8 cellular contexts compared by ENCODE assay signal in genomic region chr22:31496007-31496734, GRCh38. TPM values are rescaled to one million over a fixed set of nuclear protein-coding genes. Genes with fewer than 3 reads are reported as not detected.
DNase-seq lines count a peak whose midpoint lies in the region; ATAC-seq and TF ChIP-seq lines count a peak whose summit lies in the region.

SFI1 (plus strand) TSS chr22:31496536; CDS start chr22:31508285, 11,749 bp downstream.

- ATAC-seq in omental fat pad (ENCODE audit: low FRiP score): peak; percentile 95

- H3K27me3 ChIP-seq in SK-N-SH (ENCODE audit: insufficient read depth) (no peaks in the 10 kb centered on the region), testis (no peaks in the 10 kb centered on the region)

- H3K36me3 Mint-ChIP-seq in HFFc6 (ENCODE audit: low read depth): peaks cover 7% of the 10 kb centered on the region
- peaks cover 2% of the 10 kb centered on the region for H3K36me3 Mint-ChIP-seq in activated naive CD4-positive, alpha-beta T cell treated with anti-CD3 and anti-CD28 coated beads, Interleukin-2, amount 50 U/mL, for 24 hours

- peak within 1 kb of the TSS; percentile 69 to 87 for H3K27ac ChIP-seq in SK-N-SH (ENCODE audit: low read depth in 2 of 2, low read length in 1 of 2)
- H3K27ac ChIP-seq in testis: peak within 1 kb of the TSS; percentile 4 to 83

- no peaks in the 10 kb centered on the region for H4K20me1 ChIP-seq in SK-N-SH (ENCODE audit: insufficient read depth)

- peak within 1 kb of the TSS; percentile 93 for H2AFZ ChIP-seq in SK-N-SH (ENCODE audit: low read depth)

- POLR2A ChIA-PET in SK-N-SH (lab: Yijun Ruan, JAX): no interaction called here

- peaks cover 45% of the 10 kb centered on the region for H3K79me2 ChIP-seq in SK-N-SH (ENCODE audit: insufficient read depth)

- intact Hi-C loops in testis (cut with DNase I; ENCODE audit: low total_unique reads): no loop called here

- TF ChIP-seq POLR2A in testis (IDR thresholded peaks at IDR 0.05): no peak

- no peak; a peak in 1 of 4 replicates for TF ChIP-seq EP300 in SK-N-SH (IDR thresholded peaks at IDR 0.05; ENCODE audit: borderline replicate concordance in 1 of 2, low read depth in 1 of 2, low read length in 1 of 2)

- WGBS in SK-N-SH (ENCODE audit: low lambda C conversion rate): under 1% methylated on average over 19 of the region's 70 CpGs
- 0 to 1% methylated on average over 6 to 70 of the region's 70 CpGs for WGBS in testis, 2 donors

- H3K27ac Mint-ChIP-seq in HFFc6: peak within 1 kb of the TSS; percentile 92
- H3K27ac Mint-ChIP-seq in activated naive CD4-positive, alpha-beta T cell treated with anti-CD3 and anti-CD28 coated beads, Interleukin-2, amount 50 U/mL, for 24 hours: peak within 1 kb of the TSS; percentile 73

- H3K4me1 ChIP-seq in SK-N-SH (ENCODE audit: control insufficient read depth in 1 of 2, insufficient read depth in 2 of 2, low read depth in 1 of 2, low read length in 1 of 2) (no peaks in the 10 kb centered on the region; a peak in 1 of 4 replicates), testis (peaks cover 14% of the 10 kb centered on the region)

- CTCF ChIA-PET in SK-N-SH (lab: Yijun Ruan, JAX): no interaction called here

- peak within 1 kb of the TSS; percentile 81 for H3K9ac ChIP-seq in SK-N-SH

- TF ChIP-seq RAD21 in SK-N-SH (IDR thresholded peaks at IDR 0.05; ENCODE audit: low read length): peak; percentile 7; the same call in 1 of the 2 replicates

- peaks cover 20% of the 10 kb centered on the region for H3K4me1 Mint-ChIP-seq in HFFc6 (ENCODE audit: low read depth)
- peaks cover 47% of the 10 kb centered on the region for H3K4me1 Mint-ChIP-seq in activated naive CD4-positive, alpha-beta T cell treated with anti-CD3 and anti-CD28 coated beads, Interleukin-2, amount 50 U/mL, for 24 hours

- H3K4me3 Mint-ChIP-seq in HFFc6: peak within 1 kb of the TSS; percentile 95
- H3K4me3 Mint-ChIP-seq in activated naive CD4-positive, alpha-beta T cell treated with anti-CD3 and anti-CD28 coated beads, Interleukin-2, amount 50 U/mL, for 24 hours: peak within 1 kb of the TSS; percentile 95

- peak within 1 kb of the TSS; percentile 85 for H3K4me3 ChIP-seq in GM08714 (ENCODE audit: low read length)
- H3K4me3 ChIP-seq in SK-N-SH (ENCODE audit: low read depth in 2 of 2, low read length in 1 of 2): peak within 1 kb of the TSS; percentile 70 to 77
- peak within 1 kb of the TSS; percentile 75 to 79 for H3K4me3 ChIP-seq in testis

- peaks cover 0 to 6% of the 10 kb centered on the region in 2 experiments for H3K36me3 ChIP-seq in SK-N-SH (replicated peaks in 1 of 2; ENCODE audit: control insufficient read depth in 1 of 2, insufficient read depth in 2 of 2, low read length in 1 of 2)
- no peaks in the 10 kb centered on the region for H3K36me3 ChIP-seq in testis (ENCODE audit: low read depth, missing control alignments)

- H3K9me3 ChIP-seq in SK-N-SH (no peaks in the 10 kb centered on the region), testis (no peaks in the 10 kb centered on the region)

- no peaks in the 10 kb centered on the region for H3K27me3 Mint-ChIP-seq in HFFc6 (ENCODE audit: insufficient read depth)
- H3K27me3 Mint-ChIP-seq in activated naive CD4-positive, alpha-beta T cell treated with anti-CD3 and anti-CD28 coated beads, Interleukin-2, amount 50 U/mL, for 24 hours: no peaks in the 10 kb centered on the region

- TF ChIP-seq CTCF in HFFc6 (IDR thresholded peaks at IDR 0.05): peak; percentile 71
- peak; percentile 36 for TF ChIP-seq CTCF in SK-N-SH (IDR thresholded peaks at IDR 0.05)
- TF ChIP-seq CTCF in omental fat pad (IDR thresholded peaks at IDR 0.05): no peak
- no peak for TF ChIP-seq CTCF in testis (IDR thresholded peaks at IDR 0.05)

- peak within 1 kb of the TSS; percentile 80 for H3K4me2 ChIP-seq in SK-N-SH

- peaks cover 5% of the 10 kb centered on the region; the same call in 1 of the 2 replicates for H3K9me3 Mint-ChIP-seq in HFFc6
- H3K9me3 Mint-ChIP-seq in activated naive CD4-positive, alpha-beta T cell treated with anti-CD3 and anti-CD28 coated beads, Interleukin-2, amount 50 U/mL, for 24 hours: no peaks in the 10 kb centered on the region

- DNase-seq in HFFc6 (peak; percentile 84), NAMALWA (ENCODE audit: low spot score) (peak; percentile 97), SK-N-SH (peak; percentile 97), glomerular endothelial cell (ENCODE audit: extremely low read depth, low read depth, low spot score) (no peak), omental fat pad (ENCODE audit: low spot score) (peak; percentile 68), testis (peak; percentile 95)

- H3F3A ChIP-seq in SK-N-SH (replicated peaks; ENCODE audit: insufficient read depth): peaks cover 16% of the 10 kb centered on the region

- H3K9me2 ChIP-seq in SK-N-SH: no peaks in the 10 kb centered on the region

TF ChIP-seq in SK-N-SH, 30 proteins besides CTCF, POLR2A, EP300 and RAD21 (continues in another document):
- TF ChIP-seq MAX (IDR thresholded peaks at IDR 0.05; ENCODE audit: low read depth) (peak; percentile 86), ELF1 (IDR thresholded peaks at IDR 0.05) (peak; percentile 77), MEF2A (IDR thresholded peaks at IDR 0.05; ENCODE audit: borderline replicate concordance, low read depth) (no peak), SMC3 (IDR thresholded peaks at IDR 0.05; ENCODE audit: low read depth, low read length) (no peak), USF2 (IDR thresholded peaks at IDR 0.05; ENCODE audit: borderline replicate concordance, low read depth, low read length) (no peak), ZBTB33 (IDR thresholded peaks at IDR 0.05; ENCODE audit: borderline replicate concordance, low read depth) (peak; percentile 75; the same call in 1 of the 2 replicates), FOSL2 (IDR thresholded peaks at IDR 0.05; ENCODE audit: borderline replicate concordance, low read depth) (no peak), NFIC (IDR thresholded peaks at IDR 0.05; ENCODE audit: borderline replicate concordance) (no peak), SIN3A (IDR thresholded peaks at IDR 0.05; ENCODE audit: borderline replicate concordance, low read depth, low read length) (0 out of 2 replicates have a peak, but pooled peaks have one; percentile 82), TEAD4 (IDR thresholded peaks at IDR 0.05; ENCODE audit: borderline replicate concordance, insufficient read depth) (no peak), PBX3 (IDR thresholded peaks at IDR 0.05) (peak; percentile 46; the same call in 1 of the 2 replicates), POLR2AphosphoS5 (IDR thresholded peaks at IDR 0.05; ENCODE audit: low read depth, low read length) (peak; percentile 90), GATA2 (CRISPR knock-in tag; IDR thresholded peaks at IDR 0.05) (no peak)

RNA-seq across cellular contexts. Expression of gene SFI1, which starts in this region (rescaled TPM):
- 10 to 100 TPM in 5 of 6 experiments, 1 to 10 TPM in 1; 8.3 to 12.1 (median 11.3) TPM for total RNA-seq in HFFc6 (2021; fragmentation: NEBNext Ultra II Directional; extraction: Animal tissue kit (Norgen Biotek cat#: 25700))
- 20.6 and 24.7 TPM in 2 replicates for polyA plus RNA-seq in SK-N-SH (2012; rRNA removed)
- polyA plus RNA-seq in SK-N-SH (2012; cell fraction: cytosol; rRNA removed): 4.8 and 7.1 TPM in 2 replicates
- polyA plus RNA-seq in SK-N-SH (2012; cell fraction: nucleus; rRNA removed): 178 and 208 TPM in 2 replicates
- 16.5 and 19.8 TPM in 2 replicates for total RNA-seq in glomerular endothelial cell
- 10 to 100 TPM in 3 of 4 donors, 1 to 10 TPM in 1; 8.8 to 19.9 (median 18.8) TPM for total RNA-seq in omental fat pad
- total RNA-seq in testis: 100 to 1,000 TPM; 129 to 141 TPM
- 48.8 TPM for polyA plus RNA-seq in testis (ENCODE audit: insufficient read depth, low read depth, low replicate concordance)

Comparison
In these comparisons a context has a peak if more than half of its experiments do, and no peak if none do; other contexts are left out.
1. CTCF ChIP-seq: peak in HFFc6 (single experiment) and SK-N-SH (single experiment); none in omental fat pad (0 of 3) and testis (0 of 3).
2. Peak in every context shown above with its lines, with median percentiles within 50 percentile points of each other: H3K4me3 ChIP-seq.